ENCODE assay signal across 10 cellular contexts in the genomic region with DNA sequence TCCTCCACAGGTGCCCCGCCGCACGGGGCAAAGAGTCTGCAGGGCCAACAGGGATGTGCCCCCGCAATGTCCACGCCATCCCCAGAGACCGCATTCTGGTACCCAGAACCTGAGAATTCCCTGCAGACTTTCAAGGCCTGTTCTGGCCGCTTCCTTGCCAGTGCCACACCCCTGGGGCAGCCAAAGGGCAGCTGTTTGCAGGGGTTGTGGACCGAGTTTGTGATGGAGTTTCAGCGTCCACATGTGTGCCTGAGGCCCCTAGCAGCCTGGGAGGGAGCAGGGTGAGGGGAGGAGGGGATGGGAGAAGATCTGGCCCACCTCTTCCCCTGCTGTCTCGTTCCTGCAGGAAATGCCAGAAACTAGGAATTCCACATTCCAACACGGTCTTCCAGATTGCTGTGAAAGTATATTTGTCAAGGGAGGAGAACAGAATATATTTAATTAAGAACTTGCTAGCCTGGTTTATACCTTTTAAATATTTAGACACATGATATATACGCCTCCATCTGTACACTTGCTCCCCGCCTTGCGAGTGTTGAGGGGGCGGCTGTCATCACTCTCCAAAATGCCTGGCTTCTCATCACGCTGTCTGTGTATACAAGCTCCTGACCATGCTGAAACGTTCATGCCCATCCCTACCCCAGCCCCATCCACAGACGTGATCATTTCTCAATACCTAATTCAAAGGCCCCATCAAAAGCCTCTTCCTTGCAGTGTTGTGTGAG. TPM values are rescaled to one million over a fixed set of nuclear protein-coding genes. Genes with fewer than 3 reads are reported as not detected.
A peak's percentile ranks its signal among the peaks of the same experiment; 100 is the strongest.
DNase-seq lines count a peak whose midpoint lies in the region; ATAC-seq and TF ChIP-seq lines count a peak whose summit lies in the region.
"Had no signal": no experiment of that assay in that cellular context is flagged by ENCODE, and none has a peak within 500 bp of the region (broad histone marks: within the 10 kb centered on the region; RNA-seq: fewer than 3 reads in every experiment).

No MANE protein-coding gene starts in this region.

- 0 out of 2 replicates have a peak, but pooled peaks have one; percentile 42 for TF ChIP-seq POLR2A in IMR-90 (IDR thresholded peaks at IDR 0.05; ENCODE audit: low read depth, low read length)

- H3K36me3 ChIP-seq in IMR-90 (ENCODE audit: control insufficient read depth, insufficient read depth, low read length) = no peaks in the 10 kb centered on the region
- no peaks in the 10 kb centered on the region for H3K36me3 ChIP-seq in fibroblast of lung (ENCODE audit: control insufficient read depth, insufficient read depth, low read length)
- H3K36me3 ChIP-seq in aorta (ENCODE audit: control insufficient read depth in 1 of 2, insufficient read depth in 2 of 2, low read length in 1 of 2) = no peaks in the 10 kb centered on the region

- peaks cover 3 to 23% of the 10 kb centered on the region in 2 experiments; a peak in 3 of 4 replicates for H3K79me1 ChIP-seq in IMR-90 (ENCODE audit: low read depth in 1 of 2, low read length in 2 of 2)

- no peak for DNase-seq in IMR-90
- DNase-seq in fibroblast of lung (ENCODE audit: low read depth in 2 of 2) = no peak
- DNase-seq in occipital lobe (lab: John Stamatoyannopoulos, UW) = peak; percentile 37
- no peak for DNase-seq in NCI-H524 (lab: John Stamatoyannopoulos, UW)
- no peak for DNase-seq in aorta
- DNase-seq in G401 (ENCODE audit: low spot score) = no peak
- no peak for DNase-seq in left ventricle myocardium superior
- DNase-seq: activated T-cell treated with anti-CD3 and anti-CD28 coated beads, Interleukin-2, amount 50 U/mL, for 4 hours; stimulated activated CD8-positive, alpha-beta memory T cell treated with anti-CD3 and anti-CD28 coated beads, Interleukin-4, amount 100 ng/mL, for 48 hours had no signal

- H2BK5ac ChIP-seq in IMR-90 (ENCODE audit: low read depth, low read length, poor library complexity, severe bottlenecking) = peak overlapping the region; percentile 72

- H3K27me3 ChIP-seq in IMR-90 (ENCODE audit: control insufficient read depth, insufficient read depth, low read length) (no peaks in the 10 kb centered on the region), fibroblast of lung (ENCODE audit: control insufficient read depth, insufficient read depth, low read length) (no peaks in the 10 kb centered on the region), aorta (ENCODE audit: control insufficient read depth in 1 of 2, insufficient read depth in 2 of 2, low read length in 1 of 2) (no peaks in the 10 kb centered on the region)

- TF ChIP-seq CTCF in C4-2B (conservative IDR thresholded peaks at IDR 0.05) (no peak), IMR-90 (conservative IDR thresholded peaks at IDR 0.05; ENCODE audit: low read depth, low read length) (no peak), fibroblast of lung (conservative IDR thresholded peaks at IDR 0.05 in 1 of 2, IDR thresholded peaks at IDR 0.05 in 1 of 2; ENCODE audit: low read depth in 1 of 2, low read length in 2 of 2) (no peak)

- H2AFZ ChIP-seq in IMR-90 (replicated peaks; ENCODE audit: low read length, poor library complexity) = peak overlapping the region; percentile 72
- H2AFZ ChIP-seq in fibroblast of lung (ENCODE audit: low read length) = no peak overlapping the region

- no peaks in the 10 kb centered on the region for H3K79me2 ChIP-seq in fibroblast of lung (ENCODE audit: control insufficient read depth, insufficient read depth, low read length)

- H3K9me1 ChIP-seq in IMR-90 (ENCODE audit: insufficient read depth, low read length) = peaks cover 24% of the 10 kb centered on the region

- H3K4me3 ChIP-seq in IMR-90 (ENCODE audit: insufficient read depth, low read depth, low read length) (no peak overlapping the region), fibroblast of lung (replicated peaks in 1 of 4; ENCODE audit: control extremely low read depth in 1 of 4, insufficient read depth in 1 of 4, low read depth in 3 of 4, low read length in 4 of 4) (no peak overlapping the region), aorta (ENCODE audit: low read length in 2 of 2) (no peak overlapping the region)

- peak overlapping the region; percentile 89; the same call in 2 of the 3 replicates for H2BK15ac ChIP-seq in IMR-90 (ENCODE audit: low read depth, low read length)

- H4K8ac ChIP-seq in IMR-90 (ENCODE audit: low read depth in 2 of 2, low read length in 2 of 2) = peak overlapping the region; percentile 45 to 77; a peak in 3 of 4 replicates

- H2AK5ac ChIP-seq in IMR-90 (ENCODE audit: low read depth, low read length) = peak overlapping the region; percentile 87

- intact Hi-C loops in IMR-90 (cut with micrococcal nuclease) (no loop called here), aorta (cut with DNase I) (loop anchor here (2.0 to 10.0 kb wide), 3 partner anchors 145 to 223 kb away; a partner anchor contains a TSS), left ventricle myocardium superior (cut with micrococcal nuclease) (loop anchor here (5.0 kb wide), 1 partner anchor 143 kb away; no protein-coding TSS in a partner anchor)

- peak overlapping the region; percentile 63; the same call in 1 of the 2 replicates for H3K23ac ChIP-seq in IMR-90 (ENCODE audit: low read depth, low read length)

- peak overlapping the region; percentile 67 for H3K27ac ChIP-seq in C4-2B
- peak overlapping the region; percentile 71 for H3K27ac ChIP-seq in IMR-90 (ENCODE audit: insufficient read depth, low read length)
- H3K27ac ChIP-seq in fibroblast of lung (ENCODE audit: insufficient read depth, low read length) = peak overlapping the region; percentile 86
- no peak overlapping the region for H3K27ac ChIP-seq in aorta (ENCODE audit: low read depth in 1 of 2, low read length in 2 of 2)

- POLR2A ChIA-PET in IMR-90 (lab: Charles Lee; ENCODE audit: unreplicated experiment) = interaction anchor here (0.6 kb wide), 1 partner anchor 14 kb away, joined by 3 read pairs; no protein-coding TSS in a partner anchor

- no TSS peak for BruUV-seq in IMR-90 (replicated peaks; lab: Mats Ljungman, UMichigan)

- H3K9ac ChIP-seq in IMR-90 (ENCODE audit: low read depth, low read length) (peak overlapping the region; percentile 26; the same call in 1 of the 2 replicates), fibroblast of lung (ENCODE audit: insufficient read depth, low read length) (peak overlapping the region; percentile 58)

- H3K4ac ChIP-seq in IMR-90 (ENCODE audit: low read depth, low read length) = peak overlapping the region; percentile 83

- dilution Hi-C loops in IMR-90 (cut with HindIII; ENCODE audit: low sequenced_read_pairs, unreplicated experiment) = no loop called here

- peak overlapping the region; percentile 16; the same call in 1 of the 2 replicates for H3K4me2 ChIP-seq in IMR-90 (ENCODE audit: low read depth, low read length)
- H3K4me2 ChIP-seq in fibroblast of lung (ENCODE audit: extremely low read depth, insufficient read depth, low read length) = peak overlapping the region; percentile 54

- CTCF ChIA-PET in IMR-90 (lab: Yijun Ruan, JAX) = interaction anchor here (0.6 to 2.2 kb wide), 7 partner anchors 14 to 151 kb away, joined by 3 to 13 read pairs (median 4); no protein-coding TSS in a partner anchor

- no peaks in the 10 kb centered on the region for H4K20me1 ChIP-seq in IMR-90 (ENCODE audit: insufficient read depth, low read length)
- H4K20me1 ChIP-seq in fibroblast of lung (ENCODE audit: control insufficient read depth, extremely low read depth, insufficient read depth, low read length) = no peaks in the 10 kb centered on the region

- peak overlapping the region; percentile 61 for H3K14ac ChIP-seq in IMR-90 (replicated peaks; ENCODE audit: low read depth, low read length)

- peak overlapping the region; percentile 85 for H2AK9ac ChIP-seq in IMR-90 (replicated peaks; ENCODE audit: low read depth, low read length, poor library complexity)

- H3K4me1 ChIP-seq in IMR-90 (ENCODE audit: control insufficient read depth, insufficient read depth, low read length) (peaks cover 20% of the 10 kb centered on the region), fibroblast of lung (ENCODE audit: control insufficient read depth, extremely low read depth, insufficient read depth, low read length) (peaks cover 25% of the 10 kb centered on the region), aorta (ENCODE audit: control insufficient read depth in 1 of 2, insufficient read depth in 2 of 2, low read length in 2 of 2) (no peaks in the 10 kb centered on the region)

- peak; percentile 16 for ATAC-seq in IMR-90 (ENCODE audit: low read depth)
- ATAC-seq in aorta (ENCODE audit: low FRiP score) = no peak
- ATAC-seq in left ventricle myocardium superior = no peak

- H4K91ac ChIP-seq in IMR-90 (ENCODE audit: insufficient read depth, low read depth, low read length) = peak overlapping the region; percentile 62

- peak overlapping the region; percentile 75 for H2BK20ac ChIP-seq in IMR-90 (ENCODE audit: low read depth, low read length)

- H3K18ac ChIP-seq in IMR-90 (ENCODE audit: low read depth, low read length) = peak overlapping the region; percentile 21

- peak overlapping the region; percentile 55 for H4K5ac ChIP-seq in IMR-90 (ENCODE audit: low read depth, low read length)

- H3K9me3 ChIP-seq in IMR-90 (ENCODE audit: control insufficient read depth, insufficient read depth, low read length) = no peaks in the 10 kb centered on the region
- H3K9me3 ChIP-seq in fibroblast of lung (ENCODE audit: control insufficient read depth, insufficient read depth, low read depth, low read length) = no peaks in the 10 kb centered on the region
- H3K9me3 ChIP-seq in aorta (ENCODE audit: control insufficient read depth, low read length) = no peaks in the 10 kb centered on the region

- no peak for TF ChIP-seq RAD21 in IMR-90 (IDR thresholded peaks at IDR 0.05; ENCODE audit: low read length)

- in situ Hi-C loops in IMR-90 (cut with MboI; ENCODE audit: low sequenced_read_pairs) = loop anchor here (10.0 kb wide), 1 partner anchor 451 kb away; no protein-coding TSS in a partner anchor
- in situ Hi-C loops in G401 (cut with HindIII; ENCODE audit: low sequenced_read_pairs) = no loop called here

- H3K56ac ChIP-seq in IMR-90 (ENCODE audit: extremely low read depth, insufficient read depth, low read length) = peak overlapping the region; percentile 59; the same call in 1 of the 2 replicates

- WGBS in IMR-90 (ENCODE audit: extremely low coverage in 2 of 2, insufficient read length in 1 of 2), 2 experiments = 56% methylated on average over 10 of the region's 18 CpGs; no CpG with 5 or more reads in 1 of the 2 experiments
- 79 to 83% methylated on average over 18 of the region's 18 CpGs for WGBS in aorta, 2 donors

- H2BK120ac ChIP-seq in IMR-90 (ENCODE audit: low read depth, low read length) = peak overlapping the region; percentile 85

RNA-seq across cellular contexts. Expression of a gene that starts 31.1 kb away (rescaled TPM):
- 14.0 and 22.5 TPM in 2 replicates for total RNA-seq in IMR-90 (2012; rRNA removed)
- polyA plus RNA-seq in IMR-90 (2012; rRNA removed) = 4.4 and 6.1 TPM in 2 replicates
- polyA plus RNA-seq in IMR-90 (2012; cell fraction: cytosol; rRNA removed) = 0.53 and 0.65 TPM in 2 replicates
- polyA plus RNA-seq in IMR-90 (2012; cell fraction: nucleus; rRNA removed; ENCODE audit: low replicate concordance) = 2.9 and 24.7 TPM in 2 replicates
- total RNA-seq in fibroblast of lung = 10.0 and 11.4 TPM in 2 replicates
- 8.4 and 10.0 TPM in 2 replicates for polyA plus RNA-seq in fibroblast of lung
- 3.9 and 4.7 TPM in 2 replicates for polyA plus RNA-seq in fibroblast of lung (2012)
- polyA minus RNA-seq in fibroblast of lung (ENCODE audit: low replicate concordance) = 0.51 and 1.2 TPM in 2 replicates
- total RNA-seq in occipital lobe = 39.3 TPM
- total RNA-seq in aorta = 10 to 100 TPM; 25.5 to 26.1 TPM
- 1 to 10 TPM; 6.9 to 7.8 TPM for polyA plus RNA-seq in aorta
- 6.4 and 10.2 TPM in 2 replicates for total RNA-seq in G401 (2014; rRNA removed; shearing (Covaris generic))
- total RNA-seq in left ventricle myocardium superior = 5.1 TPM

Comparison
In these comparisons a context has a peak if more than half of its experiments do, and no peak if none do; other contexts are left out.
1. H3K27ac ChIP-seq: peak in C4-2B (single experiment), IMR-90 (single experiment) and fibroblast of lung (single experiment); none in aorta (0 of 2).